In the genomic region with DNA sequence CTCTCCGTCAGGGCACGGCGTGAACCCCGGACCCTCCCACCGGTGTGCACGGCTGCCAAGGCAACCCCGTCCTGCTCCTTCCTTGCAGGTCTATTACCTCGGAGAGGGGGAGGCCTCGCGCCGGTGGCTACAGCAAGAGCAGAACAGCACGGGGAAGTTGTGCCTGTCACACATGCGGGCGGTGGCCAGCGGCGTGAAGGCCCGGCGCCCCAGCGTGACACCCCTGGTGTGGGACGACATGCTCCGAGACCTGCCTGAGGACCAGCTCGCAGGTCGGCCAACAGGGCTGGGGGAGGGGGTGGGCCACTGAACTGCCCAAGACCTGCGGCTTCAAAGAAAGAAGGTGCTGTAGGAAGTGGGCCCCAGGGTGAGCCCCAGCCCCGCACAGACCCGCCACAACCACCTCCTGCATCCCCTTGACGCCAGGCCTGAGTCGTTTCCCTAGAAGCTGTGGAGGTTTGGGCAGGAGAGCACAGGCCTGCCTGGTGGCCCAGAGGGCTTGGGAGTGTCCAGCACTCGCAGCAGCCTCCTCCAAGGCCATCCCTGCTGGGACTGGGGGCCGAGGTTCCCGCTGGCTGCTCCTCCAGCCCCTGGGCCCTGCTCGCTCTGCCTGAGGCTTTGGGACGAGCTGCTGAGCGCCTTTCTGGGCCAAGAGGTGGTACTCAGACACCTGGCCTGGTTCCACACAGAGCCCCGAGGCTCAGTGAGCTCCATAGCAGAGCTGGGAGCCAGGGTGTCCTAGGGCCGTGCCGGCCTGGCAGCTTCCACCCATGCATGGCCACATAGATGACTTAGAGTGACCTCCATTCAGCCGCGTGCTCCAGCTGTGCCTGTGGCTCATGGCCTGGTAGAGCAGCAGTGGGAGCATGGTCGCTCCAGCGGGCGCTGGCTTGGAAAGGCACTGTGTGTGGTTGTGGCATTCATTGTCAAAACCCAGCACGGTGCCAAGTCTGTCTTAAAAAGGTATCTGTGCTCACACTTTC, we compare ENCODE assay signal across 24 cellular contexts. TPM values are rescaled to one million over a fixed set of nuclear protein-coding genes. Genes with fewer than 3 reads are reported as not detected.
DNase-seq lines count a peak whose midpoint lies in the region; ATAC-seq and TF ChIP-seq lines count a peak whose summit lies in the region.
"Had no signal": no experiment of that assay in that cellular context is flagged by ENCODE, and none has a peak within 500 bp of the region (broad histone marks: within the 10 kb centered on the region; RNA-seq: fewer than 3 reads in every experiment).

No MANE protein-coding gene starts in this region.

- H2AFZ ChIP-seq in osteoblast (ENCODE audit: low read length): no peak overlapping the region
- H2AFZ ChIP-seq: neural progenitor cell had no signal

- H3K4me1 Mint-ChIP-seq in stimulated activated naive CD8-positive, alpha-beta T cell treated with anti-CD3 and anti-CD28 coated beads, Interleukin-15, amount 100 ng/mL, for 72 hours: peaks cover 30% of the 10 kb centered on the region

- H3K4me3 ChIP-seq in body of pancreas: no peak overlapping the region
- no peak overlapping the region for H3K4me3 ChIP-seq in osteoblast (ENCODE audit: insufficient read depth, low read length)
- H3K4me3 ChIP-seq: adrenal gland, cardiac muscle cell, dorsolateral prefrontal cortex, gastrocnemius medialis, HAP-1, neural progenitor cell, transverse colon had no signal

- H4K20me1 ChIP-seq in osteoblast (ENCODE audit: insufficient read depth, low read length): peaks cover 5% of the 10 kb centered on the region

- peak; percentile 38 to 64 (median 49) for DNase-seq in body of pancreas
- DNase-seq in osteoblast (ENCODE audit: insufficient read length, low spot score, missing footprints): peak; percentile 87
- DNase-seq in NCI-H1694 (lab: John Stamatoyannopoulos, UW): no peak
- DNase-seq in stimulated activated naive CD8-positive, alpha-beta T cell treated with anti-CD3 and anti-CD28 coated beads, Interleukin-15, amount 100 ng/mL, for 72 hours: no peak
- DNase-seq: activated CD4-positive, alpha-beta T cell treated with anti-CD3 and anti-CD28 coated beads for 1 hour; activated effector memory CD4-positive, alpha-beta T cell treated with anti-CD3 and anti-CD28 coated beads, Interleukin-2, amount 50 U/mL, for 16 hours; COR-L47; dorsolateral prefrontal cortex; gastrocnemius medialis; left colon; midbrain; NCI-H774; retina; stimulated activated CD4-positive, alpha-beta T cell treated with anti-CD3 and anti-CD28 coated beads, Interleukin-15, amount 100 ng/mL, for 24 hours; T-helper 9 cell; transverse colon had no signal

- no peak overlapping the region for H3K4me3 Mint-ChIP-seq in stimulated activated naive CD8-positive, alpha-beta T cell treated with anti-CD3 and anti-CD28 coated beads, Interleukin-15, amount 100 ng/mL, for 72 hours
- H3K4me3 Mint-ChIP-seq: neural progenitor cell; stimulated activated effector memory CD8-positive, alpha-beta T cell treated with anti-CD3 and anti-CD28 coated beads, Interleukin-12 subunit alpha, Interleukin-12 subunit beta, amount 100 ng/mL, for 72 hours had no signal

- peak overlapping the region; percentile 26; the same call in 1 of the 2 replicates for H3K27ac ChIP-seq in C4-2B
- H3K27ac ChIP-seq in body of pancreas: peak overlapping the region; percentile 49 to 82 (median 76)
- no peak overlapping the region for H3K27ac ChIP-seq in osteoblast (ENCODE audit: low read depth, low read length)
- H3K27ac ChIP-seq: adrenal gland, cardiac muscle cell, dorsolateral prefrontal cortex, gastrocnemius medialis, neural progenitor cell, transverse colon had no signal

- H3K79me2 ChIP-seq in osteoblast (ENCODE audit: insufficient read depth, low read length): no peaks in the 10 kb centered on the region

- 60 to 78% methylated on average over 7 to 43 of the region's 43 CpGs for WGBS in body of pancreas, 2 donors

- H3K9me3 Mint-ChIP-seq in stimulated activated naive CD8-positive, alpha-beta T cell treated with anti-CD3 and anti-CD28 coated beads, Interleukin-15, amount 100 ng/mL, for 72 hours: no peaks in the 10 kb centered on the region
- H3K9me3 Mint-ChIP-seq: IgD-negative memory B cell; neural progenitor cell; stimulated activated effector memory CD8-positive, alpha-beta T cell treated with anti-CD3 and anti-CD28 coated beads, Interleukin-12 subunit alpha, Interleukin-12 subunit beta, amount 100 ng/mL, for 72 hours had no signal

- H3K27ac Mint-ChIP-seq in stimulated activated naive CD8-positive, alpha-beta T cell treated with anti-CD3 and anti-CD28 coated beads, Interleukin-15, amount 100 ng/mL, for 72 hours: peak overlapping the region in 1 of 2 donors; percentile 74
- H3K27ac Mint-ChIP-seq: neural progenitor cell had no signal

- TF ChIP-seq CTCF in C4-2B (conservative IDR thresholded peaks at IDR 0.05): no peak
- TF ChIP-seq CTCF in body of pancreas (IDR thresholded peaks at IDR 0.05): no peak
- TF ChIP-seq CTCF in osteoblast (IDR thresholded peaks at IDR 0.05; ENCODE audit: extremely low read depth, low read depth, low read length): no peak

- no peaks in the 10 kb centered on the region for H3K36me3 ChIP-seq in body of pancreas (replicated peaks in 1 of 2; ENCODE audit: insufficient read depth in 1 of 2, low read depth in 2 of 2)
- H3K36me3 ChIP-seq in osteoblast (ENCODE audit: insufficient read depth, low read length): no peaks in the 10 kb centered on the region
- H3K36me3 ChIP-seq: cardiac muscle cell, HAP-1, neural progenitor cell, transverse colon had no signal

- no peaks in the 10 kb centered on the region for H3K27me3 Mint-ChIP-seq in stimulated activated naive CD8-positive, alpha-beta T cell treated with anti-CD3 and anti-CD28 coated beads, Interleukin-15, amount 100 ng/mL, for 72 hours
- H3K27me3 Mint-ChIP-seq: IgD-negative memory B cell had no signal

- ATAC-seq in body of pancreas: peak; percentile 12
- ATAC-seq in stimulated activated naive CD8-positive, alpha-beta T cell treated with anti-CD3 and anti-CD28 coated beads, Interleukin-15, amount 100 ng/mL, for 72 hours: no peak
- ATAC-seq in GM21825 (IDR thresholded peaks at IDR 0.05; ENCODE audit: unreplicated experiment): no peak
- ATAC-seq: stimulated activated effector memory CD8-positive, alpha-beta T cell treated with anti-CD3 and anti-CD28 coated beads, Interleukin-12 subunit alpha, Interleukin-12 subunit beta, amount 100 ng/mL, for 72 hours had no signal

- no peak for TF ChIP-seq POLR2A in body of pancreas (IDR thresholded peaks at IDR 0.05)

- H3K4me2 ChIP-seq in osteoblast (ENCODE audit: insufficient read depth, low read length): no peak overlapping the region
- H3K4me2 ChIP-seq: neural progenitor cell had no signal

- H3K4me1 ChIP-seq in body of pancreas (peaks cover 36% of the 10 kb centered on the region), osteoblast (ENCODE audit: insufficient read depth, low read length) (no peaks in the 10 kb centered on the region)
- H3K4me1 ChIP-seq: adrenal gland, gastrocnemius medialis, HAP-1, neural progenitor cell had no signal

- H3K9me3 ChIP-seq in body of pancreas: no peaks in the 10 kb centered on the region
- H3K9me3 ChIP-seq in osteoblast (ENCODE audit: low read depth, low read length): no peaks in the 10 kb centered on the region
- H3K9me3 ChIP-seq: adrenal gland, gastrocnemius medialis, HAP-1, transverse colon had no signal

- intact Hi-C loops in body of pancreas (cut with DNase I): no loop called here

- H3K27me3 ChIP-seq in body of pancreas (no peaks in the 10 kb centered on the region), osteoblast (ENCODE audit: insufficient read depth, low read length) (no peaks in the 10 kb centered on the region)
- H3K27me3 ChIP-seq: adrenal gland, cardiac muscle cell, dorsolateral prefrontal cortex, gastrocnemius medialis, neural progenitor cell, transverse colon had no signal

RNA-seq across cellular contexts. Expression of gene CYBC1, which starts 14.7 kb away (rescaled TPM):
- total RNA-seq in body of pancreas (10 to 100 TPM; 53.1 to 68.2 TPM), osteoblast (72.4 and 75.1 TPM in 2 replicates)

RNA-seq across cellular contexts. Expression of gene OGFOD3, which starts 17.5 kb away (rescaled TPM):
- total RNA-seq in body of pancreas (10 to 100 TPM; 16.8 to 40.0 TPM), osteoblast (25.3 and 27.4 TPM in 2 replicates)

RNA-seq across cellular contexts. Expression of gene HEXD, which starts 17.7 kb away (rescaled TPM):
- total RNA-seq in body of pancreas: 100 to 1,000 TPM in 1 of 2 donors, 10 to 100 TPM in 1; 54.7 to 188 TPM
- 13.0 and 20.3 TPM in 2 replicates for total RNA-seq in osteoblast

RNA-seq across cellular contexts. Expression of gene NARF, which starts 22.6 kb away (rescaled TPM):
- total RNA-seq in body of pancreas (10 to 100 TPM; 14.5 to 85.4 TPM), osteoblast (34.4 and 36.8 TPM in 2 replicates)

Comparison
In these comparisons a context has a peak if more than half of its experiments do, and no peak if none do; other contexts are left out.
1. DNase-seq: peak in body of pancreas (4 of 4) and osteoblast (single experiment); none in NCI-H1694 (single experiment) and stimulated activated naive CD8-positive, alpha-beta T cell treated with anti-CD3 and anti-CD28 coated beads, Interleukin-15, amount 100 ng/mL, for 72 hours (0 of 2).